Comparison of ENCODE assay signal across 14 cellular contexts in genomic region chr9:78054180-78054579, GRCh38. TPM values are rescaled to one million over a fixed set of nuclear protein-coding genes. Genes with fewer than 3 reads are reported as not detected.
DNase-seq lines count a peak whose midpoint lies in the region; ATAC-seq and TF ChIP-seq lines count a peak whose summit lies in the region.
"Had no signal": no experiment of that assay in that cellular context is flagged by ENCODE, and none has a peak within 500 bp of the region (broad histone marks: within the 10 kb centered on the region; RNA-seq: fewer than 3 reads in every experiment).

No MANE protein-coding gene starts in this region.

- H3K27ac Mint-ChIP-seq in CD4-positive, alpha-beta memory T cell = peak overlapping the region in 5 of 7 donors; percentile 26 to 86 (median 77)
- H3K27ac Mint-ChIP-seq in T-helper 2 cell treated with Interferon-gamma antibody and Interleukin-4, amounts not matched to agents 5 μg/mL and 100 μg/mL, for 36 hours = peak overlapping the region; percentile 62
- H3K27ac Mint-ChIP-seq in activated T-helper 2 cell treated with anti-CD3 and anti-CD28 coated beads, Interferon-gamma antibody, Interleukin-2, Interleukin-4, amounts not matched to agents 10 μg/mL and 5 μg/mL and 100 μg/mL, durations not matched to agents 14 hours and 24 hours and 36 hours = no peak overlapping the region
- H3K27ac Mint-ChIP-seq: HFFc6 had no signal

- peak; percentile 52 for ATAC-seq in left colon
- ATAC-seq: left ventricle myocardium superior had no signal

- no peak overlapping the region for H3K4me3 ChIP-seq in CD4-positive, alpha-beta memory T cell (ENCODE audit: low read length in 2 of 2)
- H3K4me3 ChIP-seq in ascending aorta (no peak overlapping the region), MG63 (no peak overlapping the region)
- H3K4me3 ChIP-seq: hepatocyte, vagina had no signal

- peaks cover 0 to 4% of the 10 kb centered on the region in 2 donors for H3K36me3 Mint-ChIP-seq in CD4-positive, alpha-beta memory T cell
- H3K36me3 Mint-ChIP-seq in T-helper 2 cell treated with Interferon-gamma antibody and Interleukin-4, amounts not matched to agents 5 μg/mL and 100 μg/mL, for 36 hours (ENCODE audit: low read depth) = peaks cover 17% of the 10 kb centered on the region
- peaks cover 20% of the 10 kb centered on the region for H3K36me3 Mint-ChIP-seq in activated T-helper 2 cell treated with anti-CD3 and anti-CD28 coated beads, Interferon-gamma antibody, Interleukin-2, Interleukin-4, amounts not matched to agents 10 μg/mL and 5 μg/mL and 100 μg/mL, durations not matched to agents 14 hours and 24 hours and 36 hours (ENCODE audit: low read depth)

- intact Hi-C loops in CD4-positive, alpha-beta memory T cell (cut with micrococcal nuclease) = loop anchor here (1.0 kb wide), 1 partner anchor 20 kb away; no protein-coding TSS in a partner anchor
- intact Hi-C loops in activated T-helper 2 cell treated with anti-CD3 and anti-CD28 coated beads, Interferon-gamma antibody, Interleukin-2, Interleukin-4, amounts not matched to agents 10 μg/mL and 5 μg/mL and 100 μg/mL, durations not matched to agents 14 hours and 24 hours and 36 hours (cut with micrococcal nuclease) = no loop called here
- intact Hi-C loops in left colon (cut with DNase I, micrococcal nuclease) = no loop called here
- intact Hi-C loops in ascending aorta (cut with DNase I) = no loop called here

- CTCF ChIA-PET in CD4-positive, alpha-beta memory T cell (lab: Charles Lee; ENCODE audit: partially characterized antibody) = interaction anchor here (1.3 to 3.5 kb wide), 6 partner anchors 10 to 77 kb away, joined by 3 to 40 read pairs (median 6); no protein-coding TSS in a partner anchor

- no peak for TF ChIP-seq CTCF in ascending aorta (IDR thresholded peaks at IDR 0.05)

- H3K4me1 ChIP-seq in CD4-positive, alpha-beta memory T cell (ENCODE audit: insufficient read depth, low read length) = peaks cover 20% of the 10 kb centered on the region
- H3K4me1 ChIP-seq in ascending aorta = no peaks in the 10 kb centered on the region
- H3K4me1 ChIP-seq: BE2C, vagina had no signal

- POLR2A ChIA-PET in CD4-positive, alpha-beta memory T cell (lab: Charles Lee; ENCODE audit: partially characterized antibody) = interaction anchor here (1.2 to 1.9 kb wide), 4 partner anchors 12 to 159 kb away, joined by 3 to 7 read pairs (median 4); no protein-coding TSS in a partner anchor

- peak overlapping the region in 7 of 8 donors; percentile 20 to 82 (median 65) for H3K4me3 Mint-ChIP-seq in CD4-positive, alpha-beta memory T cell
- H3K4me3 Mint-ChIP-seq in T-helper 2 cell treated with Interferon-gamma antibody and Interleukin-4, amounts not matched to agents 5 μg/mL and 100 μg/mL, for 36 hours = peak overlapping the region; percentile 75
- peak overlapping the region; percentile 10 for H3K4me3 Mint-ChIP-seq in activated T-helper 2 cell treated with anti-CD3 and anti-CD28 coated beads, Interferon-gamma antibody, Interleukin-2, Interleukin-4, amounts not matched to agents 10 μg/mL and 5 μg/mL and 100 μg/mL, durations not matched to agents 14 hours and 24 hours and 36 hours (ENCODE audit: low read depth)
- H3K4me3 Mint-ChIP-seq: HFFc6 had no signal

- peaks cover 14 to 32% (median 23%) of the 10 kb centered on the region in 4 donors for H3K4me1 Mint-ChIP-seq in CD4-positive, alpha-beta memory T cell
- peaks cover 28% of the 10 kb centered on the region for H3K4me1 Mint-ChIP-seq in T-helper 2 cell treated with Interferon-gamma antibody and Interleukin-4, amounts not matched to agents 5 μg/mL and 100 μg/mL, for 36 hours (ENCODE audit: low read depth)
- peaks cover 24% of the 10 kb centered on the region for H3K4me1 Mint-ChIP-seq in activated T-helper 2 cell treated with anti-CD3 and anti-CD28 coated beads, Interferon-gamma antibody, Interleukin-2, Interleukin-4, amounts not matched to agents 10 μg/mL and 5 μg/mL and 100 μg/mL, durations not matched to agents 14 hours and 24 hours and 36 hours (ENCODE audit: low read depth)

- no peaks in the 10 kb centered on the region for H3K36me3 ChIP-seq in CD4-positive, alpha-beta memory T cell (ENCODE audit: insufficient read depth, low read length)
- H3K36me3 ChIP-seq in ascending aorta (no peaks in the 10 kb centered on the region), MG63 (no peaks in the 10 kb centered on the region)
- H3K36me3 ChIP-seq: BE2C, vagina had no signal

- no peaks in the 10 kb centered on the region for H3K9me3 ChIP-seq in CD4-positive, alpha-beta memory T cell (ENCODE audit: control insufficient read depth in 1 of 2, low read length in 2 of 2)
- no peaks in the 10 kb centered on the region for H3K9me3 ChIP-seq in ascending aorta
- no peaks in the 10 kb centered on the region for H3K9me3 ChIP-seq in MG63
- H3K9me3 ChIP-seq: BE2C, vagina had no signal

- peaks cover under 1 to 32% (median 11%) of the 10 kb centered on the region in 8 donors for H3K9me3 Mint-ChIP-seq in CD4-positive, alpha-beta memory T cell
- peaks cover 33% of the 10 kb centered on the region for H3K9me3 Mint-ChIP-seq in T-helper 2 cell treated with Interferon-gamma antibody and Interleukin-4, amounts not matched to agents 5 μg/mL and 100 μg/mL, for 36 hours
- peaks cover 29% of the 10 kb centered on the region for H3K9me3 Mint-ChIP-seq in activated T-helper 2 cell treated with anti-CD3 and anti-CD28 coated beads, Interferon-gamma antibody, Interleukin-2, Interleukin-4, amounts not matched to agents 10 μg/mL and 5 μg/mL and 100 μg/mL, durations not matched to agents 14 hours and 24 hours and 36 hours

- peak; percentile 23 to 53 (median 42) for DNase-seq in CD4-positive, alpha-beta memory T cell
- peak; percentile 28 for DNase-seq in T-helper 2 cell treated with Interferon-gamma antibody and Interleukin-4, amounts not matched to agents 5 μg/mL and 100 μg/mL, for 36 hours (ENCODE audit: low spot score)
- DNase-seq in activated T-helper 2 cell treated with anti-CD3 and anti-CD28 coated beads, Interferon-gamma antibody, Interleukin-2, Interleukin-4, amounts not matched to agents 10 μg/mL and 5 μg/mL and 100 μg/mL, durations not matched to agents 14 hours and 24 hours and 36 hours (ENCODE audit: low spot score) = peak; percentile 39
- DNase-seq in left colon (peak in 1 of 2 donors; percentile 39), ascending aorta (ENCODE audit: low spot score in 2 of 2) (no peak), MG63 (no peak), inferior parietal cortex (ENCODE audit: extremely low spot score) (no peak), dedifferentiated amniotic fluid mesenchymal stem cell (ENCODE audit: extremely low spot score) (no peak)
- DNase-seq: BE2C; HFFc6; left ventricle myocardium superior; stimulated activated naive CD4-positive, alpha-beta T cell treated with Interleukin-2 at 50 U/mL for 16 hours had no signal

- H3K27ac ChIP-seq in CD4-positive, alpha-beta memory T cell (ENCODE audit: low read depth, low read length) = no peak overlapping the region
- no peak overlapping the region for H3K27ac ChIP-seq in ascending aorta
- H3K27ac ChIP-seq: hepatocyte, vagina had no signal

- no peaks in the 10 kb centered on the region for H3K27me3 ChIP-seq in CD4-positive, alpha-beta memory T cell (ENCODE audit: insufficient read depth, low read length)
- H3K27me3 ChIP-seq in ascending aorta = no peaks in the 10 kb centered on the region
- no peaks in the 10 kb centered on the region for H3K27me3 ChIP-seq in MG63
- H3K27me3 ChIP-seq: BE2C, hepatocyte, vagina had no signal

- no peaks in the 10 kb centered on the region for H3K27me3 Mint-ChIP-seq in CD4-positive, alpha-beta memory T cell
- peaks cover 26% of the 10 kb centered on the region for H3K27me3 Mint-ChIP-seq in T-helper 2 cell treated with Interferon-gamma antibody and Interleukin-4, amounts not matched to agents 5 μg/mL and 100 μg/mL, for 36 hours (ENCODE audit: low read depth)
- peaks cover 8% of the 10 kb centered on the region for H3K27me3 Mint-ChIP-seq in activated T-helper 2 cell treated with anti-CD3 and anti-CD28 coated beads, Interferon-gamma antibody, Interleukin-2, Interleukin-4, amounts not matched to agents 10 μg/mL and 5 μg/mL and 100 μg/mL, durations not matched to agents 14 hours and 24 hours and 36 hours (ENCODE audit: low read depth)

RNA-seq across cellular contexts. Expression of gene GNAQ, which starts 22.6 kb away (rescaled TPM):
- 10 to 100 TPM; 50.7 to 57.2 TPM for total RNA-seq in CD4-positive, alpha-beta memory T cell
- polyA plus RNA-seq in CD4-positive, alpha-beta memory T cell = 10 to 100 TPM in 1 of 2 donors, 1 to 10 TPM in 1; 6.9 to 18.4 TPM
- total RNA-seq in activated T-helper 2 cell treated with anti-CD3 and anti-CD28 coated beads, Interferon-gamma antibody, Interleukin-2, Interleukin-4, amounts not matched to agents 10 μg/mL and 5 μg/mL and 100 μg/mL, durations not matched to agents 14 hours and 24 hours and 36 hours = 28.6 and 34.3 TPM in 2 replicates
- 10 to 100 TPM; 84.1 to 86.5 TPM for total RNA-seq in left colon
- 29.2 TPM for total RNA-seq in ascending aorta
- total RNA-seq in MG63 (2014; rRNA removed; shearing (Covaris generic); ENCODE audit: low replicate concordance) = 13.2 and 20.2 TPM in 2 replicates

Comparison
In these comparisons a context has a peak if more than half of its experiments do, and no peak if none do; other contexts are left out.
1. DNase-seq: peak in CD4-positive, alpha-beta memory T cell (5 of 5), T-helper 2 cell treated with Interferon-gamma antibody and Interleukin-4, amounts not matched to agents 5 μg/mL and 100 μg/mL, for 36 hours (single experiment) and activated T-helper 2 cell treated with anti-CD3 and anti-CD28 coated beads, Interferon-gamma antibody, Interleukin-2, Interleukin-4, amounts not matched to agents 10 μg/mL and 5 μg/mL and 100 μg/mL, durations not matched to agents 14 hours and 24 hours and 36 hours (single experiment); none in ascending aorta (0 of 2), MG63 (single experiment), inferior parietal cortex (single experiment) and dedifferentiated amniotic fluid mesenchymal stem cell (single experiment).
2. H3K4me3 Mint-ChIP-seq: peak in every context shown above with its lines; median percentile 75 in T-helper 2 cell treated with Interferon-gamma antibody and Interleukin-4, amounts not matched to agents 5 μg/mL and 100 μg/mL, for 36 hours; 65 in CD4-positive, alpha-beta memory T cell; 10 in activated T-helper 2 cell treated with anti-CD3 and anti-CD28 coated beads, Interferon-gamma antibody, Interleukin-2, Interleukin-4, amounts not matched to agents 10 μg/mL and 5 μg/mL and 100 μg/mL, durations not matched to agents 14 hours and 24 hours and 36 hours.